In genomic region chr6:35208419-35208818, GRCh38 we compare ENCODE assay signal across 35 cellular contexts. TPM values are rescaled to one million over a fixed set of nuclear protein-coding genes. Genes with fewer than 3 reads are reported as not detected.
"Had no signal": no experiment of that assay in that cellular context is flagged by ENCODE, and none has a peak within 500 bp of the region (broad histone marks: within the 10 kb centered on the region; RNA-seq: fewer than 3 reads in every experiment).

No MANE protein-coding gene starts in this region.

- H3K4me1 Mint-ChIP-seq: activated naive CD8-positive, alpha-beta T cell treated with anti-CD3 and anti-CD28 coated beads for 36 hours had no signal

- ATAC-seq: activated CD4-positive, CD25-positive, alpha-beta regulatory T cell treated with anti-CD3 and anti-CD28 coated beads, Interleukin-2, amount 50 U/mL, for 24 hours; activated CD8-positive, alpha-beta memory T cell treated with anti-CD3 and anti-CD28 coated beads, Interleukin-2, amount 10 ng/mL, durations not matched to agents 7 days and 5 days; activated CD8-positive, alpha-beta T cell treated with anti-CD3 and anti-CD28 coated beads, Interleukin-2, amount 10 ng/mL, durations not matched to agents 7 days and 5 days; activated naive CD8-positive, alpha-beta T cell treated with anti-CD3 and anti-CD28 coated beads, Interleukin-2, amount 50 U/mL, for 24 hours; body of pancreas; effector memory CD8-positive, alpha-beta T cell; foreskin keratinocyte; gastrocnemius medialis; heart left ventricle had no signal

- DNase-seq: activated B cell treated with CpG ODN at 0.5 μM for 24 hours; activated CD4-positive, alpha-beta T cell treated with anti-CD3 and anti-CD28 coated beads for 48 hours; activated CD4-positive, alpha-beta T cell treated with anti-CD3 and anti-CD28 coated beads, Interleukin-2, amount 50 U/mL, for 1 hour; activated CD4-positive, alpha-beta T cell treated with anti-CD3 and anti-CD28 coated beads, Interleukin-2, amount 50 U/mL, for 48 hours; activated CD8-positive, alpha-beta memory T cell treated with anti-CD3 and anti-CD28 coated beads, Interleukin-2, amount 10 ng/mL, durations not matched to agents 7 days and 5 days; activated CD8-positive, alpha-beta memory T cell treated with anti-CD3 and anti-CD28 coated beads, Interleukin-2, amount 50 U/mL, for 4 hours; activated CD8-positive, alpha-beta T cell treated with anti-CD3 and anti-CD28 coated beads, Interleukin-2, amount 10 ng/mL, durations not matched to agents 7 days and 5 days; activated effector memory CD4-positive, alpha-beta T cell treated with anti-CD3 and anti-CD28 coated beads, Interleukin-2, amount 50 U/mL, for 16 hours; activated naive CD4-positive, alpha-beta T cell treated with anti-CD3 and anti-CD28 coated beads for 36 hours; activated naive CD8-positive, alpha-beta T cell treated with anti-CD3 and anti-CD28 coated beads for 36 hours; activated naive CD8-positive, alpha-beta T cell treated with anti-CD3 and anti-CD28 coated beads, Interleukin-2, amount 50 U/mL, for 24 hours; activated T-cell treated with anti-CD3 and anti-CD28 coated beads, Interleukin-2, amount 50 U/mL, for 1 hour; activated T-cell treated with anti-CD3 and anti-CD28 coated beads, Interleukin-2, amount 50 U/mL, for 48 hours; adrenal gland; amygdala; aorta; body of pancreas; caudate nucleus; cortex of kidney; dermis blood vessel endothelial cell; effector CD4-positive, alpha-beta T cell; effector memory CD8-positive, alpha-beta T cell; erythroblast; foreskin keratinocyte; gastrocnemius medialis; glutamatergic neuron; heart left ventricle; T1000; WERI-Rb-1 had no signal

- H3K9me3 ChIP-seq: adrenal gland, body of pancreas, esophagus muscularis mucosa, gastrocnemius medialis, heart left ventricle had no signal

- H3K27ac Mint-ChIP-seq: activated B cell treated with CpG ODN at 0.5 μM for 24 hours; activated CD8-positive, alpha-beta memory T cell treated with anti-CD3 and anti-CD28 coated beads, Interleukin-2, amount 10 ng/mL, durations not matched to agents 7 days and 5 days; activated CD8-positive, alpha-beta T cell treated with anti-CD3 and anti-CD28 coated beads, Interleukin-2, amount 10 ng/mL, durations not matched to agents 7 days and 5 days; activated naive CD4-positive, alpha-beta T cell treated with anti-CD3 and anti-CD28 coated beads for 36 hours; activated naive CD4-positive, alpha-beta T cell treated with anti-CD3 and anti-CD28 coated beads, Interleukin-2, amount 50 U/mL, for 24 hours; activated naive CD8-positive, alpha-beta T cell treated with anti-CD3 and anti-CD28 coated beads for 36 hours; activated naive CD8-positive, alpha-beta T cell treated with anti-CD3 and anti-CD28 coated beads, Interleukin-2, amount 50 U/mL, for 24 hours; activated T-helper 1 cell treated with anti-CD3 and anti-CD28 coated beads, Interleukin-12 subunit alpha, Interleukin-12 subunit beta, Interleukin-2, Interleukin-4 antibody, amounts not matched to agents 30 ng/mL and 10 ng/mL and 1 ng/mL, durations not matched to agents 14 hours and 24 hours and 36 hours; activated T-helper 2 cell treated with anti-CD3 and anti-CD28 coated beads, Interferon-gamma antibody, Interleukin-2, Interleukin-4, amounts not matched to agents 10 μg/mL and 5 μg/mL and 100 μg/mL, durations not matched to agents 14 hours and 24 hours and 36 hours; effector memory CD8-positive, alpha-beta T cell; T-helper 2 cell treated with Interferon-gamma antibody and Interleukin-4, amounts not matched to agents 5 μg/mL and 100 μg/mL, for 36 hours had no signal

- H3K36me3 Mint-ChIP-seq: activated CD8-positive, alpha-beta memory T cell treated with anti-CD3 and anti-CD28 coated beads, Interleukin-2, amount 10 ng/mL, durations not matched to agents 7 days and 5 days; activated naive CD4-positive, alpha-beta T cell treated with anti-CD3 and anti-CD28 coated beads, Interleukin-2, amount 50 U/mL, for 24 hours; activated naive CD8-positive, alpha-beta T cell treated with anti-CD3 and anti-CD28 coated beads for 36 hours had no signal

- H3K4me3 Mint-ChIP-seq: activated B cell treated with CpG ODN at 0.5 μM for 24 hours; activated CD8-positive, alpha-beta memory T cell treated with anti-CD3 and anti-CD28 coated beads, Interleukin-2, amount 10 ng/mL, durations not matched to agents 7 days and 5 days; activated CD8-positive, alpha-beta T cell treated with anti-CD3 and anti-CD28 coated beads, Interleukin-2, amount 10 ng/mL, durations not matched to agents 7 days and 5 days; activated naive CD4-positive, alpha-beta T cell treated with anti-CD3 and anti-CD28 coated beads for 36 hours; activated naive CD4-positive, alpha-beta T cell treated with anti-CD3 and anti-CD28 coated beads, Interleukin-2, amount 50 U/mL, for 24 hours; activated naive CD8-positive, alpha-beta T cell treated with anti-CD3 and anti-CD28 coated beads for 36 hours; activated naive CD8-positive, alpha-beta T cell treated with anti-CD3 and anti-CD28 coated beads, Interleukin-2, amount 50 U/mL, for 24 hours; activated T-helper 1 cell treated with anti-CD3 and anti-CD28 coated beads, Interleukin-12 subunit alpha, Interleukin-12 subunit beta, Interleukin-2, Interleukin-4 antibody, amounts not matched to agents 30 ng/mL and 10 ng/mL and 1 ng/mL, durations not matched to agents 14 hours and 24 hours and 36 hours; effector memory CD8-positive, alpha-beta T cell; T-helper 2 cell treated with Interferon-gamma antibody and Interleukin-4, amounts not matched to agents 5 μg/mL and 100 μg/mL, for 36 hours had no signal

- H3K9me3 Mint-ChIP-seq: activated B cell treated with CpG ODN at 0.5 μM for 24 hours; activated naive CD4-positive, alpha-beta T cell treated with anti-CD3 and anti-CD28 coated beads for 36 hours; activated naive CD4-positive, alpha-beta T cell treated with anti-CD3 and anti-CD28 coated beads, Interleukin-2, amount 50 U/mL, for 24 hours; activated naive CD8-positive, alpha-beta T cell treated with anti-CD3 and anti-CD28 coated beads for 36 hours; activated naive CD8-positive, alpha-beta T cell treated with anti-CD3 and anti-CD28 coated beads, Interleukin-2, amount 50 U/mL, for 24 hours; activated T-helper 1 cell treated with anti-CD3 and anti-CD28 coated beads, Interleukin-12 subunit alpha, Interleukin-12 subunit beta, Interleukin-2, Interleukin-4 antibody, amounts not matched to agents 30 ng/mL and 10 ng/mL and 1 ng/mL, durations not matched to agents 14 hours and 24 hours and 36 hours; activated T-helper 2 cell treated with anti-CD3 and anti-CD28 coated beads, Interferon-gamma antibody, Interleukin-2, Interleukin-4, amounts not matched to agents 10 μg/mL and 5 μg/mL and 100 μg/mL, durations not matched to agents 14 hours and 24 hours and 36 hours; effector memory CD8-positive, alpha-beta T cell; T-helper 2 cell treated with Interferon-gamma antibody and Interleukin-4, amounts not matched to agents 5 μg/mL and 100 μg/mL, for 36 hours had no signal

- H3K36me3 ChIP-seq: adrenal gland, esophagus muscularis mucosa, gastrocnemius medialis, heart left ventricle, WERI-Rb-1 had no signal

- H3K4me3 ChIP-seq: adrenal gland, body of pancreas, esophagus muscularis mucosa, gastrocnemius medialis, heart left ventricle had no signal

- H3K27ac ChIP-seq: body of pancreas, esophagus muscularis mucosa, foreskin keratinocyte, gastrocnemius medialis, heart left ventricle, WERI-Rb-1 had no signal

RNA-seq across cellular contexts. Expression of gene SCUBE3, which starts 5.3 kb away (rescaled TPM):
- total RNA-seq: activated B cell treated with CpG ODN at 0.5 μM for 24 hours; activated naive CD4-positive, alpha-beta T cell treated with anti-CD3 and anti-CD28 coated beads for 36 hours; activated naive CD8-positive, alpha-beta T cell treated with anti-CD3 and anti-CD28 coated beads for 36 hours; activated T-helper 1 cell treated with anti-CD3 and anti-CD28 coated beads, Interleukin-12 subunit alpha, Interleukin-12 subunit beta, Interleukin-2, Interleukin-4 antibody, amounts not matched to agents 30 ng/mL and 10 ng/mL and 1 ng/mL, durations not matched to agents 14 hours and 24 hours and 36 hours; activated T-helper 2 cell treated with anti-CD3 and anti-CD28 coated beads, Interferon-gamma antibody, Interleukin-2, Interleukin-4, amounts not matched to agents 10 μg/mL and 5 μg/mL and 100 μg/mL, durations not matched to agents 14 hours and 24 hours and 36 hours; foreskin keratinocyte had no signal
